Comparison of ENCODE assay signal across 18 cellular contexts in the genomic region with DNA sequence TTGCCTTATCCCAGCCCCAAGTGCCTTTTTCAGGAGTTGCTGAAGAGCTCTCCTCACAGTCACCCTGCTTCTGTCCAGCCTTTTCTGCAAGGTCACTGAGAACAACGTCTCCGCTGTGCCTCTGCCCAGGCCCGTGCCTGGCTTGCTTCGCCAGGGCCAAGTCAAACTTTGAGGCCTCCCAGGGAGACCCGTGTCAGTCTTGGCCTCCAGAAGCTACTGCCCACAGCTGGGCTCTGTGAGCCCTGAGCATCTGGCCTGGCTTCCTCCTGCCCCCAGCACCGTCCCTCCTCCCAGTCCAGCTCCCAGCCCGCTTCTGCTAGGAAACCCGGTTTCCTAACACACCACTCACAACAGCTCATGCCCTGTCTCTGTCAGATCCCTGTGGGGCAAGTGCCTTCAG.
"Had no signal": no experiment of that assay in that cellular context is flagged by ENCODE, and none has a peak within 500 bp of the region (broad histone marks: within the 10 kb centered on the region; RNA-seq: fewer than 3 reads in every experiment).

No MANE protein-coding gene starts in this region.

- H3K36me3 ChIP-seq: left ventricle myocardium inferior, neutrophil, right atrium auricular region, tibial nerve had no signal

- H3K4me1 Mint-ChIP-seq: naive thymus-derived CD4-positive, alpha-beta T cell; stimulated activated memory B cell treated with anti-CD40 and anti-IgM and Interleukin-4, amounts not matched to agents 10 μg/mL and 1 μg/mL and 100 μg/mL, for 72 hours had no signal

- ATAC-seq: naive thymus-derived CD4-positive, alpha-beta T cell; stimulated activated memory B cell treated with anti-CD40 and anti-IgM and Interleukin-4, amounts not matched to agents 10 μg/mL and 1 μg/mL and 100 μg/mL, for 72 hours had no signal

- H3K27ac Mint-ChIP-seq: naive thymus-derived CD4-positive, alpha-beta T cell; nephron progenitor cell; stimulated activated memory B cell treated with anti-CD40 and anti-IgM and Interleukin-4, amounts not matched to agents 10 μg/mL and 1 μg/mL and 100 μg/mL, for 72 hours; stimulated activated naive CD8-positive, alpha-beta T cell treated with anti-CD3 and anti-CD28 coated beads, Interleukin-15, Interleukin-2, amounts not matched to agents 100 ng/mL and 50 ng/mL, for 24 hours had no signal

- H3K9me3 Mint-ChIP-seq: stimulated activated naive CD8-positive, alpha-beta T cell treated with anti-CD3 and anti-CD28 coated beads, Interleukin-15, Interleukin-2, amounts not matched to agents 100 ng/mL and 50 ng/mL, for 24 hours had no signal

- H3K27ac ChIP-seq: dorsolateral prefrontal cortex, left ventricle myocardium inferior, neutrophil, right atrium auricular region, tibial nerve had no signal

- H3K4me3 ChIP-seq: dorsolateral prefrontal cortex, left ventricle myocardium inferior, lung, right atrium auricular region, tibial nerve had no signal

- H3K4me1 ChIP-seq: left ventricle myocardium inferior, right atrium auricular region, tibial nerve had no signal

- H3K4me3 Mint-ChIP-seq: naive thymus-derived CD4-positive, alpha-beta T cell; nephron progenitor cell; stimulated activated memory B cell treated with anti-CD40 and anti-IgM and Interleukin-4, amounts not matched to agents 10 μg/mL and 1 μg/mL and 100 μg/mL, for 72 hours; stimulated activated naive CD8-positive, alpha-beta T cell treated with anti-CD3 and anti-CD28 coated beads, Interleukin-15, Interleukin-2, amounts not matched to agents 100 ng/mL and 50 ng/mL, for 24 hours had no signal

- H3K27me3 Mint-ChIP-seq: stimulated activated memory B cell treated with anti-CD40 and anti-IgM and Interleukin-4, amounts not matched to agents 10 μg/mL and 1 μg/mL and 100 μg/mL, for 72 hours; stimulated activated naive CD8-positive, alpha-beta T cell treated with anti-CD3 and anti-CD28 coated beads, Interleukin-15, Interleukin-2, amounts not matched to agents 100 ng/mL and 50 ng/mL, for 24 hours had no signal

- DNase-seq: caudate nucleus; cortex of kidney; effector CD8-positive, alpha-beta T cell; foreskin melanocyte; hippocampal formation; left ventricle myocardium inferior; mesenchymal stem cell; naive thymus-derived CD4-positive, alpha-beta T cell; nephron progenitor cell; small intestine; stimulated activated CD4-positive, alpha-beta T cell treated with anti-CD3 and anti-CD28 coated beads, Interleukin-4, amount 100 ng/mL, for 1 hour had no signal

- H3K36me3 Mint-ChIP-seq: stimulated activated memory B cell treated with anti-CD40 and anti-IgM and Interleukin-4, amounts not matched to agents 10 μg/mL and 1 μg/mL and 100 μg/mL, for 72 hours had no signal

- H3K27me3 ChIP-seq: neutrophil, right atrium auricular region, tibial nerve had no signal

- H3K9me3 ChIP-seq: neutrophil had no signal
